ENCODE assay signal across 15 cellular contexts in genomic region chr4:91065117-91065516, GRCh38.
DNase-seq lines count a peak whose midpoint lies in the region; TF ChIP-seq lines count a peak whose summit lies in the region.
"Had no signal": no experiment of that assay in that cellular context is flagged by ENCODE, and none has a peak within 500 bp of the region (broad histone marks: within the 10 kb centered on the region; RNA-seq: fewer than 3 reads in every experiment).

No MANE protein-coding gene starts in this region.

- peaks cover 22% of the 10 kb centered on the region for H3F3A ChIP-seq in neural progenitor cell (ENCODE audit: low read depth)

- H3K9me3 ChIP-seq in neural progenitor cell (ENCODE audit: low read depth): no peaks in the 10 kb centered on the region

- no peak for TF ChIP-seq EP300 in Ishikawa (IDR thresholded peaks at IDR 0.05; ENCODE audit: borderline replicate concordance)

- H3K4me2 ChIP-seq in neural progenitor cell: peak overlapping the region; percentile 69

- H3K4me1 Mint-ChIP-seq in glutamatergic neuron (ENCODE audit: low read depth, unreplicated experiment) (peaks cover 17% of the 10 kb centered on the region), neural progenitor cell (peaks cover 18% of the 10 kb centered on the region)

- H3K27ac Mint-ChIP-seq in glutamatergic neuron (ENCODE audit: unreplicated experiment): peak overlapping the region; percentile 77
- peak overlapping the region; percentile 93 for H3K27ac Mint-ChIP-seq in neural progenitor cell
- H3K27ac Mint-ChIP-seq: CD8-positive, alpha-beta T cell had no signal

- no peaks in the 10 kb centered on the region for H3K27me3 ChIP-seq in neural progenitor cell

- H3K27ac ChIP-seq in 22Rv1 (peak overlapping the region; percentile 38; the same call in 1 of the 2 replicates), neural progenitor cell (peak overlapping the region; percentile 88)
- H3K27ac ChIP-seq: KMS-11, RWPE1 had no signal

- no peak overlapping the region for H3K9ac ChIP-seq in neural progenitor cell
- H3K9ac ChIP-seq: KMS-11 had no signal

- peaks cover 29% of the 10 kb centered on the region for H3K4me1 ChIP-seq in neural progenitor cell

- no peaks in the 10 kb centered on the region for H3K79me2 ChIP-seq in neural progenitor cell (ENCODE audit: low read depth)

- no peaks in the 10 kb centered on the region for H3K36me3 ChIP-seq in neural progenitor cell

- no peaks in the 10 kb centered on the region for H3K36me3 Mint-ChIP-seq in glutamatergic neuron (ENCODE audit: unreplicated experiment)
- no peaks in the 10 kb centered on the region for H3K36me3 Mint-ChIP-seq in neural progenitor cell
- H3K36me3 Mint-ChIP-seq: CD8-positive, alpha-beta T cell had no signal

- no peak overlapping the region for H3K4me3 Mint-ChIP-seq in glutamatergic neuron (ENCODE audit: unreplicated experiment)
- no peak overlapping the region for H3K4me3 Mint-ChIP-seq in neural progenitor cell
- H3K4me3 Mint-ChIP-seq: CD8-positive, alpha-beta T cell had no signal

- DNase-seq in glutamatergic neuron (no peak), neural progenitor cell (ENCODE audit: low spot score) (no peak), MV-4-11 (lab: John Stamatoyannopoulos, UW) (no peak), NCI-H2227 treated with DMSO at 0.1 percent for 48 hours (lab: John Stamatoyannopoulos, UW) (no peak), G401 (ENCODE audit: low spot score) (no peak), cerebellar nuclear complex (lab: John Stamatoyannopoulos, UW) (no peak)
- DNase-seq: AML-193; CD8-positive, alpha-beta T cell; NCI-H146; NK-92 treated with Interleukin-12 subunit alpha and Interleukin-12 subunit beta, amount 100 ng/mL, for 24 hours; SHP77 treated with DMSO at 0.1 percent for 48 hours had no signal

- in situ Hi-C loops in G401 (cut with HindIII; ENCODE audit: low sequenced_read_pairs): no loop called here

- no peaks in the 10 kb centered on the region for H4K20me1 ChIP-seq in neural progenitor cell (ENCODE audit: low read depth)

- H3K9me3 Mint-ChIP-seq in glutamatergic neuron (ENCODE audit: unreplicated experiment) (peaks cover 3% of the 10 kb centered on the region), neural progenitor cell (peaks cover 1% of the 10 kb centered on the region)
- H3K9me3 Mint-ChIP-seq: CD8-positive, alpha-beta T cell had no signal

- TF ChIP-seq CTCF in 22Rv1 (IDR thresholded peaks at IDR 0.05) (no peak), glutamatergic neuron (IDR thresholded peaks at IDR 0.05; ENCODE audit: partially characterized antibody, unreplicated experiment) (no peak), neural progenitor cell (IDR thresholded peaks at IDR 0.05) (no peak)

- no peak for TF ChIP-seq RAD21 in Ishikawa (IDR thresholded peaks at IDR 0.05; ENCODE audit: low read depth)

- H3K4me3 ChIP-seq in neural progenitor cell: peak overlapping the region; percentile 19

- H2AFZ ChIP-seq in neural progenitor cell (replicated peaks): peak overlapping the region; percentile 5

- no peaks in the 10 kb centered on the region for H3K27me3 Mint-ChIP-seq in glutamatergic neuron (ENCODE audit: unreplicated experiment)
- no peaks in the 10 kb centered on the region for H3K27me3 Mint-ChIP-seq in neural progenitor cell (ENCODE audit: insufficient read depth, low read depth)

TF ChIP-seq in Ishikawa, 13 proteins besides CTCF, POLR2A, EP300 and RAD21:
- TF ChIP-seq CEBPB (IDR thresholded peaks at IDR 0.05): peak; percentile 57; the same call in 1 of the 2 replicates
- TF ChIP-seq EGR1 (IDR thresholded peaks at IDR 0.05): no peak
- no peak for TF ChIP-seq YY1 (IDR thresholded peaks at IDR 0.05; ENCODE audit: low read depth)
- no peak for TF ChIP-seq USF1 (IDR thresholded peaks at IDR 0.05)
- no peak for TF ChIP-seq MAX (IDR thresholded peaks at IDR 0.05)
TF ChIP-seq in Ishikawa: peak in this region for 1.
